1 cellular context compared by ENCODE assay signal in the genomic region with DNA sequence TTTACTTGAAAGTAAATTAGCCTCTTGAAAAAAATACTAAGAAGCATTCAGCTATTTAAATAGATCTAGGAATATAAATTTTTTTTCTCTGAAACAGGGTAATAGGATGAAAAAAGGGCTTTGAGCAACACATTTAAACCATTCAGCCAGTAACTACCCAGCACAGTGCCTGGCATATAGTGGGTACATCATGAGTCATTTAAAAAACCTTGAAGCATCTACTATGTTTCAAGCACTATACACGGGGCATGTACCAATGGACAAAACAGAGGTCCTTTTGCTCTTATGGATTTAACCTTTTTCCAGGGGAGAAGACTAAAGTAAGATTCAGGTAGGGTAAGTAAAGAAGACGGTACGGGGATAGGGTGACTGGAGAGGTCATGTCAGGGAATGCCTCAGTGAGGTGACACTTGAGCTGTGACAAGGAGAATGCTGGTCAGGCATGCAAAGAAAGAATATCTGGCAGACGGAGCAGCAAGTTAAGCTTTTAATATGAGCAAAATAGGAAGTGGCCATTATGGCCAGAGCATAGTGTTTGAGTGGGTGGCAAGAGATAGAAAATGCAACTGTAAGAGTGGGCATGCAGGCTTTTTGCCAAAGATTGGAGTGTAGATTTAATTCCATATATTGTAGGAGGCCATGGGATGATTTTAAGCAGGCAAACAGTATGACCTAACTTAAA.
TF ChIP-seq lines count a peak whose summit lies in the region.

No MANE protein-coding gene starts in this region.

TF ChIP-seq in GM12878, 131 proteins besides CTCF, POLR2A, EP300 and RAD21 (continued from another document):
- TF ChIP-seq SPI1 (IDR thresholded peaks at IDR 0.05; ENCODE audit: borderline replicate concordance, insufficient read depth, low read depth, low read length) (peak; percentile 51; the same call in 1 of the 2 replicates), SMC3 (IDR thresholded peaks at IDR 0.05; ENCODE audit: borderline replicate concordance, low read length) (no peak), PML (IDR thresholded peaks at IDR 0.05; ENCODE audit: low read length) (peak; percentile 51; the same call in 1 of the 2 replicates)
